Comparison of ENCODE assay signal across 8 cellular contexts in genomic region chr4:157978680-157979361, GRCh38.
DNase-seq lines count a peak whose midpoint lies in the region; ATAC-seq and FAIRE-seq lines count a peak whose summit lies in the region.

No MANE protein-coding gene starts in this region.

- H3K27me3 ChIP-seq in neuron (ENCODE audit: insufficient read depth, low read length), result no peaks in the 10 kb centered on the region
- no peaks in the 10 kb centered on the region for H3K27me3 ChIP-seq in effector memory CD4-positive, alpha-beta T cell (replicated peaks; ENCODE audit: control insufficient read depth, insufficient read depth, low read length, poor library complexity, severe bottlenecking)

- ATAC-seq in HG03378 (IDR thresholded peaks at IDR 0.05; ENCODE audit: unreplicated experiment), result peak; percentile 85
- peak; percentile 33 for ATAC-seq in activated CD8-positive, alpha-beta memory T cell treated with anti-CD3 and anti-CD28 coated beads, Interleukin-2, amount 10 ng/mL, durations not matched to agents 7 days and 5 days

- H3K27ac Mint-ChIP-seq in activated CD8-positive, alpha-beta memory T cell treated with anti-CD3 and anti-CD28 coated beads, Interleukin-2, amount 10 ng/mL, durations not matched to agents 7 days and 5 days, result no peak overlapping the region

- H2AFZ ChIP-seq in neuron (ENCODE audit: low read depth, low read length), result peak overlapping the region; percentile 99

- no peaks in the 10 kb centered on the region for H3K4me1 Mint-ChIP-seq in activated CD8-positive, alpha-beta memory T cell treated with anti-CD3 and anti-CD28 coated beads, Interleukin-2, amount 10 ng/mL, durations not matched to agents 7 days and 5 days

- no peaks in the 10 kb centered on the region for H3K36me3 ChIP-seq in neuron (ENCODE audit: insufficient read depth, low read length)
- H3K36me3 ChIP-seq in effector memory CD4-positive, alpha-beta T cell (ENCODE audit: control insufficient read depth, insufficient read depth, low read length), result no peaks in the 10 kb centered on the region

- peak; percentile 82 for FAIRE-seq in GM19239 (lab: Jason Lieb, UNC)

- no peak overlapping the region for H3K27ac ChIP-seq in effector memory CD4-positive, alpha-beta T cell (ENCODE audit: insufficient read depth, low read length, poor library complexity, severe bottlenecking)

- no peaks in the 10 kb centered on the region for H3K36me3 Mint-ChIP-seq in activated CD8-positive, alpha-beta memory T cell treated with anti-CD3 and anti-CD28 coated beads, Interleukin-2, amount 10 ng/mL, durations not matched to agents 7 days and 5 days

- H3K9me3 ChIP-seq in neuron (ENCODE audit: low read length), result no peaks in the 10 kb centered on the region
- no peaks in the 10 kb centered on the region for H3K9me3 ChIP-seq in effector memory CD4-positive, alpha-beta T cell (ENCODE audit: control insufficient read depth, low read length)

- CTCF ChIA-PET in activated CD8-positive, alpha-beta memory T cell treated with anti-CD3 and anti-CD28 coated beads, Interleukin-2, amount 10 ng/mL, durations not matched to agents 7 days and 5 days (lab: Charles Lee), result interaction anchor here (0.7 to 1.2 kb wide), 3 partner anchors 306 to 760 kb away, joined by 3 to 4 read pairs (median 3); no protein-coding TSS in a partner anchor

- no peaks in the 10 kb centered on the region for H3K9me3 Mint-ChIP-seq in activated CD8-positive, alpha-beta memory T cell treated with anti-CD3 and anti-CD28 coated beads, Interleukin-2, amount 10 ng/mL, durations not matched to agents 7 days and 5 days (ENCODE audit: low read depth)

- DNase-seq in COLO829 (ENCODE audit: low spot score), result peak; percentile 84
- peak; percentile 12 for DNase-seq in GM19239 (ENCODE audit: insufficient read length, low spot score)
- DNase-seq in NCI-H446 treated with DMSO at 0.1 percent for 48 hours (lab: John Stamatoyannopoulos, UW), result peak; percentile 63
- DNase-seq in activated CD8-positive, alpha-beta memory T cell treated with anti-CD3 and anti-CD28 coated beads, Interleukin-2, amount 10 ng/mL, durations not matched to agents 7 days and 5 days, result no peak
- peak; percentile 34 for DNase-seq in fibroblast of the conjunctiva (ENCODE audit: low read depth)
- DNase-seq in effector memory CD4-positive, alpha-beta T cell, result no peak

- no peak overlapping the region for H3K4me3 Mint-ChIP-seq in activated CD8-positive, alpha-beta memory T cell treated with anti-CD3 and anti-CD28 coated beads, Interleukin-2, amount 10 ng/mL, durations not matched to agents 7 days and 5 days

- H3K4me3 ChIP-seq in neuron (ENCODE audit: low read length), result no peak overlapping the region
- no peak overlapping the region for H3K4me3 ChIP-seq in effector memory CD4-positive, alpha-beta T cell (ENCODE audit: insufficient read depth, low read depth, low read length, poor library complexity, severe bottlenecking)

- no peaks in the 10 kb centered on the region for H3K4me1 ChIP-seq in neuron (ENCODE audit: insufficient read depth, low read length)
- H3K4me1 ChIP-seq in effector memory CD4-positive, alpha-beta T cell (ENCODE audit: control insufficient read depth, insufficient read depth, low read length, poor library complexity, severe bottlenecking), result no peaks in the 10 kb centered on the region

- peaks cover 4% of the 10 kb centered on the region for H3K27me3 Mint-ChIP-seq in activated CD8-positive, alpha-beta memory T cell treated with anti-CD3 and anti-CD28 coated beads, Interleukin-2, amount 10 ng/mL, durations not matched to agents 7 days and 5 days

Comparison
In these comparisons a context has a peak if more than half of its experiments do, and no peak if none do; other contexts are left out.
1. DNase-seq: peak in COLO829 (single experiment), GM19239 (single experiment), NCI-H446 treated with DMSO at 0.1 percent for 48 hours (single experiment) and fibroblast of the conjunctiva (single experiment); none in activated CD8-positive, alpha-beta memory T cell treated with anti-CD3 and anti-CD28 coated beads, Interleukin-2, amount 10 ng/mL, durations not matched to agents 7 days and 5 days (single experiment) and effector memory CD4-positive, alpha-beta T cell (0 of 3).